Comparison of ENCODE assay signal across 1 cellular context in the genomic region with DNA sequence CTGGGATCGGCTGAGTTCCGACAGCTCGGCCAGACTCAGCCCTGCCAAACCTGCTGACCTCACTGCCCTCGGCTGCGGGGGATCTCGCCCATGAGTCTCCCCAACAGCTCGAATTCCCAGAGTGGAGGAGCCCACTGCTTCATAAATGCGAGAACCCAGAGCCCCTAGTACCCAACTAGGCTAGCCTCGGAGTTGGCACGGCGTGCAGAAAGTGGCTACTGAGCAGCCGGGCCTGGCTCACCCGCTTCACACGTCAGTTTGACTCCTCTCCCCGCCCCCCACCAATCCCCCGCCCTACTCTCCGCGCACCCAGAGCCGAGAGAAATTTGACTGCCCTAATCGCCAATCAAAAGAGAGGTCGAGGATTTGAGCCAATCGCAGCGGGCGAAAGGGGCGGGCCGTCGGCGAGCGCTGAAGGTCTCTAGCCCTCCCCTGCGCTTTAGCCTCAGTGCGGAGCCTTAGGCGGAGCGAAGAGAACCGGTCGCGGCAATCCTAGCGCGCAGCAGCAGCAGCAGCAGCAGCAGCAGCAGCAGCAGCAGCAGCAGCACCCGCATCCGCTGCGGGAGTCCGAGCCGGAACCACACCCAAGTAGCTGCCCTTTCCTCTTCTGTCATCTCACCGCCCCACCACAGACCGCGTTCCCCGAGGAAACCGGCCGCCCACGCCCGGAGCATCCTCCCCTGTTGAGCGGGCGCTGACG.
TF ChIP-seq lines count a peak whose summit lies in the region.

A gene (plus strand): TSS at position 448 of the 700 bp plus-strand sequence. CDS start 264 bp downstream, outside the sequence.

TF ChIP-seq in HCT116, 20 proteins besides CTCF, POLR2A, EP300 and RAD21 (continued from another document):
- TF ChIP-seq, protein P1, sequence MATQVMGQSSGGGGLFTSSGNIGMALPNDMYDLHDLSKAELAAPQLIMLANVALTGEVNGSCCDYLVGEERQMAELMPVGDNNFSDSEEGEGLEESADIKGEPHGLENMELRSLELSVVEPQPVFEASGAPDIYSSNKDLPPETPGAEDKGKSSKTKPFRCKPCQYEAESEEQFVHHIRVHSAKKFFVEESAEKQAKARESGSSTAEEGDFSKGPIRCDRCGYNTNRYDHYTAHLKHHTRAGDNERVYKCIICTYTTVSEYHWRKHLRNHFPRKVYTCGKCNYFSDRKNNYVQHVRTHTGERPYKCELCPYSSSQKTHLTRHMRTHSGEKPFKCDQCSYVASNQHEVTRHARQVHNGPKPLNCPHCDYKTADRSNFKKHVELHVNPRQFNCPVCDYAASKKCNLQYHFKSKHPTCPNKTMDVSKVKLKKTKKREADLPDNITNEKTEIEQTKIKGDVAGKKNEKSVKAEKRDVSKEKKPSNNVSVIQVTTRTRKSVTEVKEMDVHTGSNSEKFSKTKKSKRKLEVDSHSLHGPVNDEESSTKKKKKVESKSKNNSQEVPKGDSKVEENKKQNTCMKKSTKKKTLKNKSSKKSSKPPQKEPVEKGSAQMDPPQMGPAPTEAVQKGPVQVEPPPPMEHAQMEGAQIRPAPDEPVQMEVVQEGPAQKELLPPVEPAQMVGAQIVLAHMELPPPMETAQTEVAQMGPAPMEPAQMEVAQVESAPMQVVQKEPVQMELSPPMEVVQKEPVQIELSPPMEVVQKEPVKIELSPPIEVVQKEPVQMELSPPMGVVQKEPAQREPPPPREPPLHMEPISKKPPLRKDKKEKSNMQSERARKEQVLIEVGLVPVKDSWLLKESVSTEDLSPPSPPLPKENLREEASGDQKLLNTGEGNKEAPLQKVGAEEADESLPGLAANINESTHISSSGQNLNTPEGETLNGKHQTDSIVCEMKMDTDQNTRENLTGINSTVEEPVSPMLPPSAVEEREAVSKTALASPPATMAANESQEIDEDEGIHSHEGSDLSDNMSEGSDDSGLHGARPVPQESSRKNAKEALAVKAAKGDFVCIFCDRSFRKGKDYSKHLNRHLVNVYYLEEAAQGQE (IDR thresholded peaks at IDR 0.05; ENCODE audit: low read depth): no peak
- TF ChIP-seq ZNF274 (IDR thresholded peaks at IDR 0.05; ENCODE audit: low read depth, low read length) (no peak), EGR1 (IDR thresholded peaks at IDR 0.05; ENCODE audit: low read depth) (peak; percentile 79)
TF ChIP-seq in HCT116: peak in this region for 7.
